1 cellular context compared by ENCODE assay signal in the genomic region with DNA sequence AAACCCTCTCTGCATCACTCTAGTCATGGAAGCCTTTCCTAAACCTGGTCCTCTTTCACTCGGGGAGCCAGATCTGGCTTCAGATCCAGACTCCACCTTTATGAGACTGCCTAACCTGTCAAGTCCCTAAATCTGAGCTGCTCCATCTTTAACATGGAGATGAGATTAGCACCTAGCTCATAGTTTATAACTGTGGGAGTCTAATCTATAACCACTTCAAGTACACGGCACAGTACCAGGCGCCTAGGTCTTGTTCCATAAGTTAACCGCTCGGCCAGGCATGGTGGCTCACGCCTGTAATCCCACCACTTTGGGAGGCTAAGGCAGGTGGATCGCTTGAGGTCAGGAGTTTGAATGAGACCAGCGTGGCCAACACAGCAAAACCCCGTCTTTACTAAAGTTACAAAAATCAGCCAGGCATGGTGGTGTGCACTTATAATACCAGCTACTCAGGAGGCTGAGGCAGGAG.
TF ChIP-seq lines count a peak whose summit lies in the region.

No MANE protein-coding gene starts in this region.

TF ChIP-seq in IMR-90, 13 proteins besides CTCF, POLR2A, EP300 and RAD21:
- TF ChIP-seq NFE2L2 (IDR thresholded peaks at IDR 0.05; ENCODE audit: low read depth, low read length): no peak
- TF ChIP-seq RFX5 (IDR thresholded peaks at IDR 0.05; ENCODE audit: low read depth, low read length): no peak
- TF ChIP-seq, protein P1, sequence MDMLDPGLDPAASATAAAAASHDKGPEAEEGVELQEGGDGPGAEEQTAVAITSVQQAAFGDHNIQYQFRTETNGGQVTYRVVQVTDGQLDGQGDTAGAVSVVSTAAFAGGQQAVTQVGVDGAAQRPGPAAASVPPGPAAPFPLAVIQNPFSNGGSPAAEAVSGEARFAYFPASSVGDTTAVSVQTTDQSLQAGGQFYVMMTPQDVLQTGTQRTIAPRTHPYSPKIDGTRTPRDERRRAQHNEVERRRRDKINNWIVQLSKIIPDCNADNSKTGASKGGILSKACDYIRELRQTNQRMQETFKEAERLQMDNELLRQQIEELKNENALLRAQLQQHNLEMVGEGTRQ (IDR thresholded peaks at IDR 0.05; ENCODE audit: low read depth, low read length): no peak
- no peak for TF ChIP-seq MXI1 (IDR thresholded peaks at IDR 0.05; ENCODE audit: borderline replicate concordance, low read depth, low read length)
- no peak for TF ChIP-seq SMC3 (IDR thresholded peaks at IDR 0.05; ENCODE audit: low read depth, low read length)
- TF ChIP-seq CEBPB (IDR thresholded peaks at IDR 0.05; ENCODE audit: low read depth, low read length): no peak
- TF ChIP-seq RCOR1 (IDR thresholded peaks at IDR 0.05; ENCODE audit: insufficient replicate concordance, low read length): no peak
